In genomic region chr2:88753833-88754584, GRCh38 we compare ENCODE assay signal across 8 cellular contexts.
DNase-seq lines count a peak whose midpoint lies in the region; ATAC-seq and TF ChIP-seq lines count a peak whose summit lies in the region.

No MANE protein-coding gene starts in this region.

- H4K91ac ChIP-seq in trophoblast cell (ENCODE audit: low read depth, low read length): no peak overlapping the region

- no peaks in the 10 kb centered on the region for H3K27me3 ChIP-seq in trophoblast cell (ENCODE audit: insufficient read depth, low read length)
- H3K27me3 ChIP-seq in right atrium auricular region: no peaks in the 10 kb centered on the region

- H2BK120ac ChIP-seq in trophoblast cell (ENCODE audit: insufficient read depth, low read length, poor library complexity): no peak overlapping the region

- H3K18ac ChIP-seq in trophoblast cell (ENCODE audit: low read length): no peak overlapping the region

- no peaks in the 10 kb centered on the region for H3K79me1 ChIP-seq in trophoblast cell (ENCODE audit: low read length)

- peak overlapping the region; percentile 81 for H3K27ac Mint-ChIP-seq in activated naive CD4-positive, alpha-beta T cell treated with anti-CD3 and anti-CD28 coated beads, Interleukin-2, amount 50 U/mL, for 24 hours
- peak overlapping the region; percentile 34; the same call in 1 of the 2 replicates for H3K27ac Mint-ChIP-seq in WTC11

- H3K4me1 ChIP-seq in trophoblast cell (ENCODE audit: control insufficient read depth in 1 of 2, insufficient read depth in 2 of 2, low read length in 2 of 2) (no peaks in the 10 kb centered on the region), right atrium auricular region (no peaks in the 10 kb centered on the region)

- H3K4me1 Mint-ChIP-seq in activated naive CD4-positive, alpha-beta T cell treated with anti-CD3 and anti-CD28 coated beads, Interleukin-2, amount 50 U/mL, for 24 hours: peaks cover 68% of the 10 kb centered on the region
- peaks cover 5% of the 10 kb centered on the region for H3K4me1 Mint-ChIP-seq in WTC11

- DNase-seq in activated naive CD4-positive, alpha-beta T cell (lab: John Stamatoyannopoulos, UW): no peak
- DNase-seq in WTC11 (ENCODE audit: low spot score) (no peak), trophoblast cell (no peak), right atrium auricular region (ENCODE audit: low spot score) (no peak), HCEC 1CT (no peak)
- DNase-seq in activated CD8-positive, alpha-beta memory T cell treated with anti-CD3 and anti-CD28 coated beads for 24 hours: no peak

- no peak overlapping the region for H3K23ac ChIP-seq in trophoblast cell (ENCODE audit: low read length)

- no peaks in the 10 kb centered on the region for H3K9me3 Mint-ChIP-seq in activated naive CD4-positive, alpha-beta T cell treated with anti-CD3 and anti-CD28 coated beads, Interleukin-2, amount 50 U/mL, for 24 hours
- H3K9me3 Mint-ChIP-seq in WTC11: peaks cover 22% of the 10 kb centered on the region

- H3K4ac ChIP-seq in trophoblast cell (ENCODE audit: low read depth, low read length): no peak overlapping the region

- H3K4me3 ChIP-seq in trophoblast cell (ENCODE audit: low read depth, low read length) (no peak overlapping the region), right atrium auricular region (no peak overlapping the region)

- no peak overlapping the region for H2BK5ac ChIP-seq in trophoblast cell (ENCODE audit: low read depth, low read length, poor library complexity)

- POLR2A ChIA-PET in WTC11 (lab: Charles Lee): no interaction called here

- H2AFZ ChIP-seq in trophoblast cell (ENCODE audit: insufficient read depth, low read length, poor library complexity): no peak overlapping the region

- no peaks in the 10 kb centered on the region for H3K79me2 ChIP-seq in trophoblast cell (ENCODE audit: control insufficient read depth, insufficient read depth, low read length, poor library complexity)

- CTCF ChIA-PET in WTC11 (lab: Charles Lee): interaction anchor here (0.6 kb wide), 1 partner anchor 78 kb away, joined by 3 read pairs; no protein-coding TSS in a partner anchor

- H3K9me3 ChIP-seq in trophoblast cell (ENCODE audit: insufficient read depth, low read depth, low read length) (peaks cover 3% of the 10 kb centered on the region), right atrium auricular region (peaks cover 0 to 8% of the 10 kb centered on the region in 2 donors)

- H3K4me2 ChIP-seq in trophoblast cell (ENCODE audit: low read length): no peak overlapping the region

- H3K27ac ChIP-seq in trophoblast cell (ENCODE audit: low read depth, low read length) (no peak overlapping the region), right atrium auricular region (no peak overlapping the region)

- H4K12ac ChIP-seq in trophoblast cell (ENCODE audit: low read depth, low read length): no peak overlapping the region

- no peak overlapping the region for H4K8ac ChIP-seq in trophoblast cell (ENCODE audit: low read depth, low read length)

- H3K27me3 Mint-ChIP-seq in activated naive CD4-positive, alpha-beta T cell treated with anti-CD3 and anti-CD28 coated beads, Interleukin-2, amount 50 U/mL, for 24 hours: no peaks in the 10 kb centered on the region
- H3K27me3 Mint-ChIP-seq in WTC11 (ENCODE audit: low read depth): peaks cover 5% of the 10 kb centered on the region; the same call in 1 of the 2 replicates

- peaks cover 21% of the 10 kb centered on the region for H3K36me3 Mint-ChIP-seq in activated naive CD4-positive, alpha-beta T cell treated with anti-CD3 and anti-CD28 coated beads, Interleukin-2, amount 50 U/mL, for 24 hours
- H3K36me3 Mint-ChIP-seq in WTC11: peaks cover 40% of the 10 kb centered on the region

- no peak overlapping the region for H3K14ac ChIP-seq in trophoblast cell (ENCODE audit: low read length)

- H2AK5ac ChIP-seq in trophoblast cell (ENCODE audit: low read length): no peak overlapping the region

- no peak overlapping the region for H2BK12ac ChIP-seq in trophoblast cell (ENCODE audit: low read length)

- H3K36me3 ChIP-seq in trophoblast cell (ENCODE audit: control insufficient read depth in 1 of 2, insufficient read depth in 2 of 2, low read length in 2 of 2) (peaks cover 0 to 1% of the 10 kb centered on the region in 2 experiments), right atrium auricular region (peaks cover 23% of the 10 kb centered on the region)

- H3K9ac ChIP-seq in trophoblast cell (ENCODE audit: low read length): peak overlapping the region; percentile 43

- WGBS in trophoblast cell (ENCODE audit: extremely low coverage, insufficient coverage, insufficient read length): no CpG with 5 or more reads among the region's 4 CpGs

- TF ChIP-seq CTCF in WTC11 (IDR thresholded peaks at IDR 0.05) (no peak), right atrium auricular region (IDR thresholded peaks at IDR 0.05) (no peak)

- ATAC-seq in HG02981 (IDR thresholded peaks at IDR 0.05; ENCODE audit: unreplicated experiment) (peak; percentile 92), WTC11 (no peak)

- peak overlapping the region; percentile 19 for H3K4me3 Mint-ChIP-seq in activated naive CD4-positive, alpha-beta T cell treated with anti-CD3 and anti-CD28 coated beads, Interleukin-2, amount 50 U/mL, for 24 hours
- H3K4me3 Mint-ChIP-seq in WTC11: no peak overlapping the region

TF ChIP-seq in WTC11, 78 proteins besides CTCF, POLR2A, EP300 and RAD21:
- TF ChIP-seq OVOL2 (CRISPR knock-in tag; IDR thresholded peaks at IDR 0.05; ENCODE audit: borderline replicate concordance) (no peak), ERG (CRISPR knock-in tag; IDR thresholded peaks at IDR 0.05) (no peak), GABPB1 (CRISPR knock-in tag; IDR thresholded peaks at IDR 0.05) (peak; percentile 84), ZBTB21 (CRISPR knock-in tag; IDR thresholded peaks at IDR 0.05; ENCODE audit: borderline replicate concordance) (no peak), USF2 (CRISPR knock-in tag; IDR thresholded peaks at IDR 0.05) (no peak)
